In genomic region chr1:89198500-89199072, GRCh38 we compare ENCODE assay signal across 8 cellular contexts. TPM values are rescaled to one million over a fixed set of nuclear protein-coding genes. Genes with fewer than 3 reads are reported as not detected.
A peak's percentile ranks its signal among the peaks of the same experiment; 100 is the strongest.
DNase-seq lines count a peak whose midpoint lies in the region; ATAC-seq and TF ChIP-seq lines count a peak whose summit lies in the region.

Gene GBP4 (minus strand): TSS chr1:89198942. CDS start chr1:89198834, 108 bp downstream.

- H3K27ac ChIP-seq in CD8-positive, alpha-beta T cell (ENCODE audit: low read depth, low read length), result peak within 1 kb of the TSS; percentile 80

- H3K9me3 Mint-ChIP-seq in CD8-positive, alpha-beta T cell, result no peaks in the 10 kb centered on the region
- H3K9me3 Mint-ChIP-seq in progenitor cell of endocrine pancreas (ENCODE audit: low read depth), result no peaks in the 10 kb centered on the region

- POLR2A ChIA-PET in CD8-positive, alpha-beta T cell (lab: Charles Lee), result interaction anchor here (0.8 to 2.9 kb wide), 10 partner anchors 10 to 160 kb away, joined by 3 to 10 read pairs (median 3); no protein-coding TSS in a partner anchor

- H3K36me3 Mint-ChIP-seq in CD8-positive, alpha-beta T cell, result peaks cover 59% of the 10 kb centered on the region
- no peaks in the 10 kb centered on the region for H3K36me3 Mint-ChIP-seq in progenitor cell of endocrine pancreas (ENCODE audit: insufficient read depth)

- no peaks in the 10 kb centered on the region for H3K9me3 ChIP-seq in CD8-positive, alpha-beta T cell (ENCODE audit: low read length)

- ATAC-seq in CD8-positive, alpha-beta T cell, result peak; percentile 50
- peak; percentile 43 for ATAC-seq in GM21423 (IDR thresholded peaks at IDR 0.05; ENCODE audit: unreplicated experiment)

- TF ChIP-seq CTCF in CD8-positive, alpha-beta T cell (IDR thresholded peaks at IDR 0.05), result no peak
- TF ChIP-seq CTCF in fibroblast of villous mesenchyme (IDR thresholded peaks at IDR 0.05; ENCODE audit: insufficient read depth, low read depth, low read length) (no peak), progenitor cell of endocrine pancreas (IDR thresholded peaks at IDR 0.05; ENCODE audit: unreplicated experiment) (no peak)

- peaks cover 68% of the 10 kb centered on the region for H3K4me1 Mint-ChIP-seq in CD8-positive, alpha-beta T cell (ENCODE audit: low read depth)
- H3K4me1 Mint-ChIP-seq in progenitor cell of endocrine pancreas (ENCODE audit: low read depth), result peaks cover 24% of the 10 kb centered on the region

- intact Hi-C loops in CD8-positive, alpha-beta T cell (cut with DNase I, micrococcal nuclease), result loop anchor here (1.0 to 5.0 kb wide), 10 partner anchors 61 to 211 kb away; partner anchors contain the start of genes GBP1 (in 1 of the 2), GBP2 (in 1 of the 2) and GBP5 (in 1 of the 2)

- H3K27me3 ChIP-seq in CD8-positive, alpha-beta T cell (ENCODE audit: insufficient read depth, low read length), result no peaks in the 10 kb centered on the region

- H3K4me3 ChIP-seq in CD8-positive, alpha-beta T cell (ENCODE audit: low read depth, low read length), result peak within 1 kb of the TSS; percentile 70
- peak within 1 kb of the TSS; percentile 54 for H3K4me3 ChIP-seq in fibroblast of villous mesenchyme (ENCODE audit: low read depth, low read length)

- no peaks in the 10 kb centered on the region for H3K27me3 Mint-ChIP-seq in CD8-positive, alpha-beta T cell (ENCODE audit: low read depth)
- H3K27me3 Mint-ChIP-seq in progenitor cell of endocrine pancreas, result peaks cover 12% of the 10 kb centered on the region

- peaks cover 57% of the 10 kb centered on the region for H3K4me1 ChIP-seq in CD8-positive, alpha-beta T cell (ENCODE audit: insufficient read depth, low read length)

- CTCF ChIA-PET in CD8-positive, alpha-beta T cell (lab: Charles Lee), result interaction anchor here (0.5 to 3.5 kb wide), 17 partner anchors 9 to 201 kb away, joined by 3 to 19 read pairs (median 3); no protein-coding TSS in a partner anchor

- H3K27ac Mint-ChIP-seq in CD8-positive, alpha-beta T cell, result peak within 1 kb of the TSS; percentile 93
- H3K27ac Mint-ChIP-seq in progenitor cell of endocrine pancreas, result peak within 1 kb of the TSS; percentile 5

- H3K4me3 Mint-ChIP-seq in CD8-positive, alpha-beta T cell, result peak within 1 kb of the TSS; percentile 95
- no peak within 1 kb of the TSS for H3K4me3 Mint-ChIP-seq in progenitor cell of endocrine pancreas (ENCODE audit: low read depth)

- peak in 6 of 7 experiments; percentile 31 to 74 (median 50) for DNase-seq in CD8-positive, alpha-beta T cell
- DNase-seq in NAMALWA (ENCODE audit: low spot score) (peak; percentile 24), fibroblast of villous mesenchyme (ENCODE audit: low read depth) (peak; percentile 73), progenitor cell of endocrine pancreas (ENCODE audit: low spot score, unreplicated experiment) (no peak), ureter (ENCODE audit: low spot score) (peak; percentile 46), COLO668 (lab: John Stamatoyannopoulos, UW; ENCODE audit: unreplicated experiment) (no peak)
- DNase-seq in activated T-cell treated with anti-CD3 and anti-CD28 coated beads, Interleukin-2, amount 50 U/mL, for 48 hours, result peak; percentile 54 to 65

- H3K36me3 ChIP-seq in CD8-positive, alpha-beta T cell (ENCODE audit: insufficient read depth, low read length), result peaks cover 11% of the 10 kb centered on the region

RNA-seq across cellular contexts. Expression of gene GBP4, which starts in this region (rescaled TPM):
- total RNA-seq in CD8-positive, alpha-beta T cell, result 10 to 100 TPM; 16.6 to 17.5 TPM
- total RNA-seq in fibroblast of villous mesenchyme (14.2 and 44.5 TPM in 2 replicates), progenitor cell of endocrine pancreas (0.14 TPM in 1 of 2 replicates, not detected in the other), ureter (13.6 TPM)

Comparison
In these comparisons a context has a peak if more than half of its experiments do, and no peak if none do; other contexts are left out.
1. RNA of gene GBP4 (total RNA-seq): 14.2 to 44.5 TPM in fibroblast of villous mesenchyme, 16.6 to 17.5 TPM in CD8-positive, alpha-beta T cell and 13.6 TPM in ureter (single experiment); 0.14 TPM in progenitor cell of endocrine pancreas; every median in the first group is over 10 times any median in the second.
2. DNase-seq: peak in CD8-positive, alpha-beta T cell (6 of 7), NAMALWA (single experiment), activated T-cell treated with anti-CD3 and anti-CD28 coated beads, Interleukin-2, amount 50 U/mL, for 48 hours (2 of 2), fibroblast of villous mesenchyme (single experiment) and ureter (single experiment); none in progenitor cell of endocrine pancreas (single experiment) and COLO668 (single experiment).